1 cellular context compared by ENCODE assay signal in genomic region chr11:63834532-63835155, GRCh38.
TF ChIP-seq lines count a peak whose summit lies in the region.

No MANE protein-coding gene starts in this region.

TF ChIP-seq in HCT116, 20 proteins besides CTCF, POLR2A, EP300 and RAD21 (continued from another document):
- TF ChIP-seq REST (IDR thresholded peaks at IDR 0.05; ENCODE audit: low read depth) (no peak), TCF7L2 (IDR thresholded peaks at IDR 0.05; ENCODE audit: borderline replicate concordance, extremely low read depth, insufficient read depth, insufficient read length) (no peak), SRF (IDR thresholded peaks at IDR 0.05; ENCODE audit: low read depth) (no peak), FOSL1 (IDR thresholded peaks at IDR 0.05; ENCODE audit: low read depth) (no peak), ZFX (IDR thresholded peaks at IDR 0.05) (no peak), CBX3 (IDR thresholded peaks at IDR 0.05; ENCODE audit: low read depth) (no peak), EGR1 (IDR thresholded peaks at IDR 0.05; ENCODE audit: low read depth) (no peak), SP1 (IDR thresholded peaks at IDR 0.05; ENCODE audit: low read depth) (no peak), ATF3 (IDR thresholded peaks at IDR 0.05) (no peak), MAX (IDR thresholded peaks at IDR 0.05) (no peak), ZNF274 (IDR thresholded peaks at IDR 0.05; ENCODE audit: low read depth, low read length) (no peak), SIN3A (IDR thresholded peaks at IDR 0.05; ENCODE audit: low read depth) (no peak)
TF ChIP-seq in HCT116: peak in this region for 0.
